ENCODE assay signal across 8 cellular contexts in genomic region chr6:30645989-30646388, GRCh38. TPM values are rescaled to one million over a fixed set of nuclear protein-coding genes. Genes with fewer than 3 reads are reported as not detected.
A peak's percentile ranks its signal among the peaks of the same experiment; 100 is the strongest.
DNase-seq lines count a peak whose midpoint lies in the region; ATAC-seq and TF ChIP-seq lines count a peak whose summit lies in the region.
"Had no signal": no experiment of that assay in that cellular context is flagged by ENCODE, and none has a peak within 500 bp of the region (broad histone marks: within the 10 kb centered on the region; RNA-seq: fewer than 3 reads in every experiment).

No MANE protein-coding gene starts in this region.

- peaks cover 37% of the 10 kb centered on the region for H3K79me2 ChIP-seq in DOHH2 (ENCODE audit: control insufficient read depth, low read length)

- intact Hi-C loops in Panc1 (cut with micrococcal nuclease; ENCODE audit: unreplicated experiment), result no loop called here

- H3K36me3 ChIP-seq in DOHH2 (ENCODE audit: control insufficient read depth, low read length) (peaks cover 28% of the 10 kb centered on the region), Panc1 (ENCODE audit: control insufficient read depth, insufficient read depth, low read length) (no peaks in the 10 kb centered on the region; the same call in 1 of the 2 replicates)

- in situ Hi-C loops in Panc1 (cut with HindIII; ENCODE audit: low pct_unique_long_range_greater_than_20kb, low sequenced_read_pairs), result no loop called here

- H3K27ac ChIP-seq in DOHH2 (ENCODE audit: low read depth, low read length) (no peak overlapping the region), Panc1 (ENCODE audit: low read length) (peak overlapping the region; percentile 87)

- peak overlapping the region; percentile 70 for H3K4me2 ChIP-seq in DOHH2 (ENCODE audit: low read length)

- no peak for TF ChIP-seq CTCF in DOHH2 (IDR thresholded peaks at IDR 0.05; ENCODE audit: low read depth, low read length, poor library complexity, severe bottlenecking)
- TF ChIP-seq CTCF in Panc1 (IDR thresholded peaks at IDR 0.05), result no peak

- BruUV-seq in Panc1 (replicated peaks; lab: Mats Ljungman, UMichigan), result no TSS peak

- H4K20me1 ChIP-seq in DOHH2 (ENCODE audit: control insufficient read depth, insufficient read depth, low read depth, low read length), result no peaks in the 10 kb centered on the region

- DNase-seq in Panc1 (ENCODE audit: low read depth, low spot score) (no peak), left kidney (ENCODE audit: low read depth, low spot score) (peak; percentile 35), SW 1271 (lab: John Stamatoyannopoulos, UW) (no peak), RKO (ENCODE audit: low spot score) (no peak)
- DNase-seq: Peyer's patch had no signal

- H3K9me2 ChIP-seq in DOHH2 (replicated peaks; ENCODE audit: control insufficient read depth, low read length), result no peaks in the 10 kb centered on the region

- H3K4me3 ChIP-seq in DOHH2 (ENCODE audit: low read length) (peak overlapping the region; percentile 63), Panc1 (ENCODE audit: low read depth in 2 of 2, low read length in 2 of 2) (no peak overlapping the region)

- peaks cover 15% of the 10 kb centered on the region for H3K4me1 ChIP-seq in DOHH2 (ENCODE audit: control insufficient read depth, low read length)
- peaks cover 17% of the 10 kb centered on the region for H3K4me1 ChIP-seq in Panc1 (ENCODE audit: control insufficient read depth, insufficient read depth, low read length)

- CTCF ChIA-PET in Panc1 (lab: Charles Lee), result interaction anchor here (1.1 kb wide), 1 partner anchor 441 kb away, joined by 3 read pairs; no protein-coding TSS in a partner anchor

- POLR2A ChIA-PET in Panc1 (lab: Charles Lee), result interaction anchor here (0.6 kb wide), 1 partner anchor 23 kb away, joined by 15 read pairs; no protein-coding TSS in a partner anchor

- H3K27me3 ChIP-seq in DOHH2 (ENCODE audit: control insufficient read depth, low read length) (no peaks in the 10 kb centered on the region), Panc1 (ENCODE audit: control insufficient read depth, insufficient read depth, low read length) (no peaks in the 10 kb centered on the region)
- H3K27me3 ChIP-seq: adrenal gland, Peyer's patch had no signal

- ATAC-seq in Panc1 (no peak), HG02973 (IDR thresholded peaks at IDR 0.05; ENCODE audit: unreplicated experiment) (no peak)

- H3K9me3 ChIP-seq in DOHH2 (ENCODE audit: control insufficient read depth, insufficient read depth, low read length) (no peaks in the 10 kb centered on the region), Panc1 (ENCODE audit: control insufficient read depth, insufficient read depth, low read depth, low read length) (no peaks in the 10 kb centered on the region)
- H3K9me3 ChIP-seq: adrenal gland, Peyer's patch had no signal

- H3F3A ChIP-seq in DOHH2 (ENCODE audit: control insufficient read depth, insufficient read depth), result no peaks in the 10 kb centered on the region

RNA-seq across cellular contexts. Expression of gene C6orf136, which starts 0.9 kb away (rescaled TPM):
- 30.8 TPM for total RNA-seq in Panc1 (2021; ENCODE audit: unreplicated experiment)
- 18.1 TPM for polyA plus RNA-seq in Panc1 (2012; ENCODE audit: insufficient read length)

RNA-seq across cellular contexts. Expression of gene ATAT1, which starts 19.3 kb away (rescaled TPM):
- 15.8 TPM for total RNA-seq in Panc1 (2021; ENCODE audit: unreplicated experiment)
- 24.4 TPM for polyA plus RNA-seq in Panc1 (2012; ENCODE audit: insufficient read length)

RNA-seq across cellular contexts. Expression of gene DHX16, which starts 26.8 kb away (rescaled TPM):
- 44.5 TPM for total RNA-seq in Panc1 (2021; ENCODE audit: unreplicated experiment)
- polyA plus RNA-seq in Panc1 (2012; ENCODE audit: insufficient read length), result 56.6 TPM

RNA-seq across cellular contexts. Expression of gene MRPS18B, which starts 28.3 kb away (rescaled TPM):
- total RNA-seq in Panc1 (2021; ENCODE audit: unreplicated experiment), result 69.1 TPM
- polyA plus RNA-seq in Panc1 (2012; ENCODE audit: insufficient read length), result 60.3 TPM

RNA-seq across cellular contexts. Expression of gene PPP1R10, which starts 28.9 kb away (rescaled TPM):
- total RNA-seq in Panc1 (2021; ENCODE audit: unreplicated experiment), result 82.9 TPM
- polyA plus RNA-seq in Panc1 (2012; ENCODE audit: insufficient read length), result 31.9 TPM
